ENCODE assay signal across 8 cellular contexts in the genomic region with DNA sequence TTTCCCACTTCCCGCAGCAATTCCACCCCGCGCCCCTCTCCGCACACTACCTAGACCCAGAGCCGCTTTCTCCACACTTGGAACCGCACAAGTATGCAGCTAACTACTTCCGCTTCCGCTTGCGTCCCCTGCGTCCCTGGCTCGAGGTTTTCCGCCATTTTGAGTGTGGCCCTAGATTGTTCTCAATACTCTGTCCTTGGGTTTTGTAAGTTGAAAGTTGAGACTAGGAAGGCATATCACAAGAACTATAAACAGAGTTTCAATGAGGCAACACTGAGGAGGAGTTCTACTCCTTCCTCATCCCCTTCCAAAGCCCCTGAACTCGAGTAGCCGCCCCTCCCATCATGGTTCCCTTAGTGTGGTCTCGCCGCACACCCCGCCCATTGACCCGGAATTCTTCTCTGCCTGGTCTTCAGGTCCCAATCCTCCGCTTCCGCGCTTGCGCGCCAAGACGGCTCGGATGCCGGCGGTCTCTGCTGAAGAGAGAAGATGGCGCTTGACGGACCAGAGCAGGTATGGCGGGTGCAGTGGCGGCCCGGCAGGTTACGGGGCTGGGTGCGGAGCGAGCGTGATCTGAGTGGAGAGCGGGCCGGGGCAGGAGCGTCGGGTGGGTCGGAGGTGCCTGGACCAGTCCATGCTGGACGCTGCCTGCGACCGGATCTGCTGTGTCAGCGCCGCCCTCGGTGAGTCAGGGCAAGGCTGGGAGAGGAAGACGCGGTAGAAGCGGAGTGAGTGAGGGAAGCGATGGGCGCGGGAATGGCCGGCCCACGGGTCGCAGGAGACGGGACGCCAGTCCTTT.
DNase-seq lines count a peak whose midpoint lies in the region; ATAC-seq lines count a peak whose summit lies in the region.

A gene with protein sequence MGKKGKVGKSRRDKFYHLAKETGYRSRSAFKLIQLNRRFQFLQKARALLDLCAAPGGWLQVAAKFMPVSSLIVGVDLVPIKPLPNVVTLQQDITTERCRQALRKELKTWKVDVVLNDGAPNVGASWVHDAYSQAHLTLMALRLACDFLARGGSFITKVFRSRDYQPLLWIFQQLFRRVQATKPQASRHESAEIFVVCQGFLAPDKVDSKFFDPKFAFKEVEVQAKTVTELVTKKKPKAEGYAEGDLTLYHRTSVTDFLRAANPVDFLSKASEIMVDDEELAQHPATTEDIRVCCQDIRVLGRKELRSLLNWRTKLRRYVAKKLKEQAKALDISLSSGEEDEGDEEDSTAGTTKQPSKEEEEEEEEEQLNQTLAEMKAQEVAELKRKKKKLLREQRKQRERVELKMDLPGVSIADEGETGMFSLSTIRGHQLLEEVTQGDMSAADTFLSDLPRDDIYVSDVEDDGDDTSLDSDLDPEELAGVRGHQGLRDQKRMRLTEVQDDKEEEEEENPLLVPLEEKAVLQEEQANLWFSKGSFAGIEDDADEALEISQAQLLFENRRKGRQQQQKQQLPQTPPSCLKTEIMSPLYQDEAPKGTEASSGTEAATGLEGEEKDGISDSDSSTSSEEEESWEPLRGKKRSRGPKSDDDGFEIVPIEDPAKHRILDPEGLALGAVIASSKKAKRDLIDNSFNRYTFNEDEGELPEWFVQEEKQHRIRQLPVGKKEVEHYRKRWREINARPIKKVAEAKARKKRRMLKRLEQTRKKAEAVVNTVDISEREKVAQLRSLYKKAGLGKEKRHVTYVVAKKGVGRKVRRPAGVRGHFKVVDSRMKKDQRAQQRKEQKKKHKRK (minus strand): TSS at position 662 of the 799 bp plus-strand sequence. CDS start 761 bp downstream, outside the sequence.
PSMC5 (plus strand) TSS at position 430 of the 799 bp plus-strand sequence; CDS start at position 490, 60 bp downstream.

- DNase-seq in COLO829 (ENCODE audit: low spot score) (peak; percentile 95), HS-5 (ENCODE audit: low read depth) (peak; percentile 94), NK-92 (lab: John Stamatoyannopoulos, UW; ENCODE audit: unreplicated experiment) (peak; percentile 59), medulla oblongata (ENCODE audit: extremely low spot score) (peak; percentile 99)
- peak; percentile 96 for DNase-seq in activated CD8-positive, alpha-beta memory T cell treated with anti-CD3 and anti-CD28 coated beads for 24 hours
- DNase-seq in effector memory CD4-positive, alpha-beta T cell, result peak; percentile 84 to 94 (median 91)
- DNase-seq in stimulated activated CD8-positive, alpha-beta memory T cell treated with anti-CD3 and anti-CD28 coated beads, Interleukin-12 subunit alpha, Interleukin-12 subunit beta, amount 100 ng/mL, for 1 hour (ENCODE audit: low read depth), result peak; percentile 94

- ATAC-seq in GM19468 (IDR thresholded peaks at IDR 0.05; ENCODE audit: extremely low read depth, unreplicated experiment), result peak; percentile 30

- peak within 1 kb of the TSS; percentile 89 for H3K4me3 ChIP-seq in effector memory CD4-positive, alpha-beta T cell (ENCODE audit: insufficient read depth, low read depth, low read length, poor library complexity, severe bottlenecking)

- H3K27me3 ChIP-seq in effector memory CD4-positive, alpha-beta T cell (replicated peaks; ENCODE audit: control insufficient read depth, insufficient read depth, low read length, poor library complexity, severe bottlenecking), result no peaks in the 10 kb centered on the region

- H3K36me3 ChIP-seq in effector memory CD4-positive, alpha-beta T cell (ENCODE audit: control insufficient read depth, insufficient read depth, low read length), result peaks cover 66% of the 10 kb centered on the region

- H3K27ac ChIP-seq in effector memory CD4-positive, alpha-beta T cell (ENCODE audit: insufficient read depth, low read length, poor library complexity, severe bottlenecking), result peak within 1 kb of the TSS; percentile 96

- no peaks in the 10 kb centered on the region for H3K9me3 ChIP-seq in effector memory CD4-positive, alpha-beta T cell (ENCODE audit: control insufficient read depth, low read length)

- H3K4me1 ChIP-seq in effector memory CD4-positive, alpha-beta T cell (ENCODE audit: control insufficient read depth, insufficient read depth, low read length, poor library complexity, severe bottlenecking), result peaks cover 37% of the 10 kb centered on the region

Comparison
In these comparisons a context has a peak if more than half of its experiments do, and no peak if none do; other contexts are left out.
1. Peak in every context shown above with its lines: DNase-seq, ATAC-seq, H3K4me3 ChIP-seq and H3K27ac ChIP-seq.